In genomic region chr3:143001034-143001368, GRCh38 we compare ENCODE assay signal across 2 cellular contexts.
TF ChIP-seq lines count a peak whose summit lies in the region.

No MANE protein-coding gene starts in this region.

TF ChIP-seq in HEK293, 187 proteins besides CTCF, POLR2A, EP300 and RAD21 (continued from another document):
- TF ChIP-seq ZFP41 (tag by site-specific recombination; IDR thresholded peaks at IDR 0.05; ENCODE audit: borderline replicate concordance) (no peak), KLF9 (tag by site-specific recombination; IDR thresholded peaks at IDR 0.05; ENCODE audit: low read depth) (no peak), ZNF146 (tag by site-specific recombination; IDR thresholded peaks at IDR 0.05) (no peak)

TF ChIP-seq in K562, 482 proteins besides CTCF, POLR2A, EP300 and RAD21 (continued from another document and continues in another):
- TF ChIP-seq CREM (IDR thresholded peaks at IDR 0.05; ENCODE audit: low read depth): peak; percentile 84; the same call in 1 of the 2 replicates
- TF ChIP-seq ZBTB34 (CRISPR knock-in tag; IDR thresholded peaks at IDR 0.05): no peak
- no peak for TF ChIP-seq NONO (IDR thresholded peaks at IDR 0.05; ENCODE audit: low read depth in 2 of 2, low read length in 1 of 2)
- no peak for TF ChIP-seq DEAF1 (CRISPR knock-in tag; IDR thresholded peaks at IDR 0.05)
- TF ChIP-seq SUPT5H (IDR thresholded peaks at IDR 0.05): peak; percentile 87; the same call in 1 of the 2 replicates
- peak; percentile 25; the same call in 1 of the 2 replicates for TF ChIP-seq HMBOX1 (IDR thresholded peaks at IDR 0.05)
- peak; percentile 82 for TF ChIP-seq CREB1 (IDR thresholded peaks at IDR 0.05)
- TF ChIP-seq CREB1 (CRISPR knock-in tag; IDR thresholded peaks at IDR 0.05): no peak
- TF ChIP-seq POLR2H (tag; IDR thresholded peaks at IDR 0.05; ENCODE audit: low read depth): peak; percentile 86
- 0 out of 2 replicates have a peak, but pooled peaks have one; percentile 40 for TF ChIP-seq ZNF395 (CRISPR knock-in tag; IDR thresholded peaks at IDR 0.05)
- no peak for TF ChIP-seq PPARD (CRISPR knock-in tag; IDR thresholded peaks at IDR 0.05)
- TF ChIP-seq MIER1 (IDR thresholded peaks at IDR 0.05; ENCODE audit: low read depth): no peak
- TF ChIP-seq ZNF445 (CRISPR knock-in tag; IDR thresholded peaks at IDR 0.05; ENCODE audit: low read depth): 0 out of 2 replicates have a peak, but pooled peaks have one; percentile 20
- TF ChIP-seq NBN (IDR thresholded peaks at IDR 0.05; ENCODE audit: low read depth): peak; percentile 78; the same call in 1 of the 2 replicates
- TF ChIP-seq SMARCA4 (IDR thresholded peaks at IDR 0.05): peak; percentile 48
- TF ChIP-seq GATA2 (CRISPR knock-in tag; IDR thresholded peaks at IDR 0.05): no peak
- TF ChIP-seq MCM5 (IDR thresholded peaks at IDR 0.05; ENCODE audit: low read depth): no peak
- no peak for TF ChIP-seq ZNF655 (CRISPR knock-in tag; IDR thresholded peaks at IDR 0.05)
- TF ChIP-seq ZNF586 (CRISPR knock-in tag; conservative IDR thresholded peaks at IDR 0.05): no peak
- TF ChIP-seq POLR2B (IDR thresholded peaks at IDR 0.05; ENCODE audit: low read depth, partially characterized antibody): peak; percentile 88
- 0 out of 2 replicates have a peak, but pooled peaks have one; percentile 56 for TF ChIP-seq NFATC3 (IDR thresholded peaks at IDR 0.05)
- TF ChIP-seq ARNT (IDR thresholded peaks at IDR 0.05): peak in 1 of 2 experiments; percentile 70; a peak in 1 of 4 replicates
- TF ChIP-seq ZNF324 (CRISPR knock-in tag; IDR thresholded peaks at IDR 0.05): no peak
- TF ChIP-seq DPF2 (IDR thresholded peaks at IDR 0.05): peak; percentile 48; the same call in 1 of the 2 replicates
- TF ChIP-seq ERF (CRISPR knock-in tag; IDR thresholded peaks at IDR 0.05): 0 out of 2 replicates have a peak, but pooled peaks have one; percentile 43
- no peak for TF ChIP-seq E2F4 (CRISPR knock-in tag; IDR thresholded peaks at IDR 0.05; ENCODE audit: low read depth)
- peak; percentile 39 for TF ChIP-seq SAP30 (IDR thresholded peaks at IDR 0.05; ENCODE audit: borderline replicate concordance, insufficient read depth, low read depth, low read length, poor library complexity, severe bottlenecking)
- peak; percentile 18; the same call in 1 of the 2 replicates for TF ChIP-seq SMARCC2 (IDR thresholded peaks at IDR 0.05; ENCODE audit: low read depth)
- peak; percentile 71; the same call in 1 of the 2 replicates for TF ChIP-seq CC2D1A (IDR thresholded peaks at IDR 0.05)
- 0 out of 2 replicates have a peak, but pooled peaks have one; percentile 2 for TF ChIP-seq ZNF766 (CRISPR knock-in tag; conservative IDR thresholded peaks at IDR 0.05)
- no peak for TF ChIP-seq NR2C1 (IDR thresholded peaks at IDR 0.05)
- no peak for TF ChIP-seq NR2C1 (tag; IDR thresholded peaks at IDR 0.05)
- TF ChIP-seq ADNP (tag; IDR thresholded peaks at IDR 0.05): no peak
- peak in 1 of 3 experiments; percentile 72 for TF ChIP-seq YY1 (IDR thresholded peaks at IDR 0.05; ENCODE audit: borderline replicate concordance in 1 of 3, control insufficient read depth in 1 of 3, extremely low read depth in 1 of 3, insufficient read depth in 3 of 3, insufficient read length in 1 of 3, insufficient replicate concordance in 2 of 3, low read depth in 1 of 3, low read length in 2 of 3)
- no peak for TF ChIP-seq RAD51 (IDR thresholded peaks at IDR 0.05; ENCODE audit: borderline replicate concordance, low read depth)
- no peak for TF ChIP-seq POLR2AphosphoS5 (IDR thresholded peaks at IDR 0.05; ENCODE audit: control insufficient read depth, insufficient read depth, low read depth, low read length)
- TF ChIP-seq PURB (CRISPR knock-in tag; IDR thresholded peaks at IDR 0.05; ENCODE audit: low read depth): no peak
- no peak for TF ChIP-seq TSHZ1 (CRISPR knock-in tag; IDR thresholded peaks at IDR 0.05)
- no peak for TF ChIP-seq SMARCB1 (IDR thresholded peaks at IDR 0.05; ENCODE audit: insufficient read length, low read depth)
- peak in 1 of 2 experiments; percentile 65; a peak in 1 of 4 replicates for TF ChIP-seq MLLT1 (IDR thresholded peaks at IDR 0.05)
- TF ChIP-seq ZEB2 (IDR thresholded peaks at IDR 0.05): peak; percentile 13; the same call in 1 of the 2 replicates
- 0 out of 2 replicates have a peak, but pooled peaks have one; percentile 52 for TF ChIP-seq HBP1 (CRISPR knock-in tag; IDR thresholded peaks at IDR 0.05)
- peak; percentile 48 for TF ChIP-seq CHD1 (IDR thresholded peaks at IDR 0.05; ENCODE audit: low read length)
- peak; percentile 14; the same call in 1 of the 2 replicates for TF ChIP-seq FOXM1 (IDR thresholded peaks at IDR 0.05; ENCODE audit: low read depth)
- TF ChIP-seq FOXM1 (CRISPR knock-in tag; IDR thresholded peaks at IDR 0.05; ENCODE audit: low read depth): no peak
- peak; percentile 94; the same call in 1 of the 2 replicates for TF ChIP-seq MTA1 (IDR thresholded peaks at IDR 0.05; ENCODE audit: borderline replicate concordance)
- no peak for TF ChIP-seq TBL1XR1 (IDR thresholded peaks at IDR 0.05; ENCODE audit: low read length in 2 of 2)
- TF ChIP-seq SAFB (IDR thresholded peaks at IDR 0.05; ENCODE audit: borderline replicate concordance, low read depth, low read length): no peak
- peak in 1 of 2 experiments; percentile 78; a peak in 1 of 4 replicates for TF ChIP-seq FOXK2 (conservative IDR thresholded peaks at IDR 0.05 in 1 of 2, IDR thresholded peaks at IDR 0.05 in 1 of 2; ENCODE audit: low read depth in 2 of 2)
- TF ChIP-seq TEAD1 (CRISPR knock-in tag; IDR thresholded peaks at IDR 0.05): no peak
- TF ChIP-seq ATF4 (CRISPR knock-in tag; IDR thresholded peaks at IDR 0.05): no peak
- TF ChIP-seq HDAC2 (IDR thresholded peaks at IDR 0.05): 0 out of 2 replicates have a peak, but pooled peaks have one; percentile 48
- no peak for TF ChIP-seq SIN3A (IDR thresholded peaks at IDR 0.05; ENCODE audit: borderline replicate concordance in 2 of 2, control insufficient read depth in 1 of 2, low read depth in 2 of 2, low read length in 2 of 2)
